Comparison of ENCODE assay signal across 1 cellular context in the genomic region with DNA sequence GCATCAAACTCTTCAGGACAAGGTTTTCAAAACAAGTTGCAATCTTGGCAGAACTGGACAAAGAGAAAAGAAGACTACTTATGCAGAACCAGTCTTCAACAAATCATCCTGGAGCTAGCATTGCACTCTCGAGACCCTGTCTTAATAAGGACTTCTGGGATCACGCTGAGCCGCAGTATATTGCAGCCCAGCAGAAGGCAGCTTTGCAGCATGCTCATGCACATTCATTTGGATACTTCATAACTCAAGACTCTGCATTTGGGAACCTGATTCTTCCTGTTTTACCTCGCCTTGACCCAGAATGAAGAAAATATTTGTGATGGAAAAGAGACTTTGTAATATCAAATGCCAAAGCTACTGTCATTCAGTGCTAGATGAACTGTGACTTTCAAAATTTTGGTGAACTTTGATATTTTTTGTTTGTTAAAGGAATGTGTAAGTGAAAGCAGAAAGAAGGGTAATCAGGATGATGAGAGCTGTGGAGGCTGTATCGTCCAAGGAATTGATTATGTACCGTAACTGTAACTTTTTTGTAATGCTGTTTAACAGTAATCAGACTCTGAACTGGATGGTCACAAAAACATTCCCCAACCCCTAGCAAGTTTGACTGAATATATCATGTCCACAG.
TF ChIP-seq lines count a peak whose summit lies in the region.

No MANE protein-coding gene starts in this region.

TF ChIP-seq in H1, 55 proteins besides CTCF, POLR2A, EP300 and RAD21 (continued from another document):
- TF ChIP-seq SRF (IDR thresholded peaks at IDR 0.05; ENCODE audit: low read depth, low read length) (no peak), KDM5A (IDR thresholded peaks at IDR 0.05; ENCODE audit: low read length) (no peak), CHD2 (IDR thresholded peaks at IDR 0.05; ENCODE audit: low read length) (no peak), SUZ12 (IDR thresholded peaks at IDR 0.05; ENCODE audit: low read length) (no peak), MAFK (IDR thresholded peaks at IDR 0.05; ENCODE audit: low read depth, low read length) (no peak), TEAD4 (IDR thresholded peaks at IDR 0.05; ENCODE audit: low read depth, low read length) (no peak), SAP30 (IDR thresholded peaks at IDR 0.05; ENCODE audit: insufficient read depth, insufficient replicate concordance, low read length) (no peak), HDAC6 (IDR thresholded peaks at IDR 0.05; ENCODE audit: low read depth, low read length) (no peak), SIRT6 (IDR thresholded peaks at IDR 0.05; ENCODE audit: low read length) (no peak), ASH2L (IDR thresholded peaks at IDR 0.05; ENCODE audit: low read length) (no peak), BCL11A (IDR thresholded peaks at IDR 0.05; ENCODE audit: low read depth in 2 of 2, low read length in 2 of 2) (no peak), SIX5 (IDR thresholded peaks at IDR 0.05; ENCODE audit: low read depth, low read length) (no peak)
